In genomic region chr11:93020248-93021088, GRCh38 we compare ENCODE assay signal across 13 cellular contexts. TPM values are rescaled to one million over a fixed set of nuclear protein-coding genes. Genes with fewer than 3 reads are reported as not detected.
DNase-seq lines count a peak whose midpoint lies in the region; ATAC-seq, FAIRE-seq and TF ChIP-seq lines count a peak whose summit lies in the region.
"Had no signal": no experiment of that assay in that cellular context is flagged by ENCODE, and none has a peak within 500 bp of the region (broad histone marks: within the 10 kb centered on the region; RNA-seq: fewer than 3 reads in every experiment).

No MANE protein-coding gene starts in this region.

- no peak overlapping the region for H2BK20ac ChIP-seq in H1 (ENCODE audit: low read length)

- TF ChIP-seq POLR2A in H1 (IDR thresholded peaks at IDR 0.05; ENCODE audit: control extremely low read depth in 1 of 2, low read depth in 2 of 2, low read length in 2 of 2): no peak

- no peak overlapping the region for H2BK12ac ChIP-seq in H1 (ENCODE audit: low read depth, low read length)

- H3K27me3 Mint-ChIP-seq in GM23338 (ENCODE audit: insufficient read depth, low read depth, poor library complexity): peaks cover under 1% of the 10 kb centered on the region
- no peaks in the 10 kb centered on the region for H3K27me3 Mint-ChIP-seq in osteocyte (ENCODE audit: unreplicated experiment)

- 0 out of 2 replicates have a peak overlapping the region, but pooled peaks have one; percentile 34 for H3K18ac ChIP-seq in H1 (ENCODE audit: extremely low read depth, low read length)

- H3K36me3 ChIP-seq in GM23338 (ENCODE audit: insufficient read depth) (no peaks in the 10 kb centered on the region), H1 (ENCODE audit: control insufficient read depth in 2 of 4, insufficient read depth in 4 of 4, low read length in 3 of 4) (no peaks in the 10 kb centered on the region), HAP-1 (replicated peaks) (no peaks in the 10 kb centered on the region)
- H3K36me3 ChIP-seq: colonic mucosa, suprapubic skin had no signal

- H3K23ac ChIP-seq in H1 (ENCODE audit: insufficient read length): no peak overlapping the region

- no peaks in the 10 kb centered on the region for H3K9me2 ChIP-seq in GM23338 (ENCODE audit: insufficient read depth)

- no peak; the same call in 2 of the 3 replicates for ATAC-seq in GM23338
- no peak for ATAC-seq in GM21737 (IDR thresholded peaks at IDR 0.05; ENCODE audit: unreplicated experiment)
- no peak for ATAC-seq in HG02642 (IDR thresholded peaks at IDR 0.05; ENCODE audit: poor library complexity, unreplicated experiment)
- ATAC-seq: left lobe of liver had no signal

- TF ChIP-seq RAD21 in H1 (IDR thresholded peaks at IDR 0.05 in 1 of 2, conservative IDR thresholded peaks at IDR 0.05 in 1 of 2; ENCODE audit: low read depth in 2 of 2, low read length in 2 of 2): no peak

- H3K27ac ChIP-seq in GM23338 (ENCODE audit: low read depth) (no peak overlapping the region), H1 (ENCODE audit: low read depth, low read length) (no peak overlapping the region)
- H3K27ac ChIP-seq: colonic mucosa, suprapubic skin had no signal

- no peak for TF ChIP-seq EP300 in H1 (IDR thresholded peaks at IDR 0.05; ENCODE audit: borderline replicate concordance in 1 of 2, low read depth in 2 of 2, low read length in 2 of 2)

- no peak overlapping the region for H3K56ac ChIP-seq in H1 (replicated peaks; ENCODE audit: insufficient read length, low read depth, low read length)

- H3K4me2 ChIP-seq in GM23338 (no peak overlapping the region), H1 (ENCODE audit: insufficient read depth in 1 of 2, low read depth in 2 of 2, low read length in 2 of 2) (no peak overlapping the region)

- no peaks in the 10 kb centered on the region for H3K4me1 ChIP-seq in GM23338 (ENCODE audit: insufficient read depth)
- no peaks in the 10 kb centered on the region for H3K4me1 ChIP-seq in H1 (replicated peaks in 1 of 4; ENCODE audit: control insufficient read depth in 3 of 4, insufficient read depth in 4 of 4, low read length in 3 of 4)
- H3K4me1 ChIP-seq in HAP-1: no peaks in the 10 kb centered on the region
- H3K4me1 ChIP-seq: colonic mucosa had no signal

- H3K9me3 ChIP-seq in H1 (ENCODE audit: insufficient read depth in 2 of 2, low read depth in 1 of 2, low read length in 1 of 2) (peaks cover 4 to 12% of the 10 kb centered on the region in 2 experiments; a peak in 2 of 4 replicates), HAP-1 (no peaks in the 10 kb centered on the region)
- H3K9me3 ChIP-seq: colonic mucosa, suprapubic skin had no signal

- no peak overlapping the region for H3K27ac Mint-ChIP-seq in GM23338
- peak overlapping the region; percentile 98 for H3K27ac Mint-ChIP-seq in osteocyte (ENCODE audit: unreplicated experiment)

- in situ Hi-C loops in HAP-1 (cut with MboI; ENCODE audit: low sequenced_read_pairs): no loop called here

- POLR2A ChIA-PET in H1 (lab: Charles Lee; ENCODE audit: partially characterized antibody): no interaction called here

- no peaks in the 10 kb centered on the region for H3K23me2 ChIP-seq in H1 (ENCODE audit: low read depth, low read length)

- H2BK5ac ChIP-seq in H1 (ENCODE audit: low read depth, low read length): no peak overlapping the region

- H2AFZ ChIP-seq in GM23338 (peak overlapping the region; percentile 61), H1 (ENCODE audit: low read length) (peak overlapping the region; percentile 45; the same call in 1 of the 2 replicates)

- H3K4me1 Mint-ChIP-seq in GM23338 (0 out of 3 replicates have a peak, but pooled peaks cover 6% of the 10 kb centered on the region), osteocyte (ENCODE audit: unreplicated experiment) (peaks cover 31% of the 10 kb centered on the region)

- DNase-seq in GM23338 (ENCODE audit: low spot score) (no peak), NCI-H69 (lab: John Stamatoyannopoulos, UW) (peak; percentile 92), H1 (ENCODE audit: low read depth in 1 of 2, low spot score in 2 of 2) (no peak), osteocyte (ENCODE audit: extremely low spot score, unreplicated experiment) (no peak), HAP-1 (ENCODE audit: low spot score in 2 of 2) (no peak)
- DNase-seq in stimulated activated CD4-positive, alpha-beta T cell treated with anti-CD3 and anti-CD28 coated beads, Interleukin-15, amount 100 ng/mL, for 24 hours: no peak
- DNase-seq: activated CD8-positive, alpha-beta memory T cell treated with anti-CD3 and anti-CD28 coated beads for 24 hours; colonic mucosa; RPMI8226 had no signal

- H4K91ac ChIP-seq in H1 (replicated peaks; ENCODE audit: insufficient read length, low read length): no peak overlapping the region

- H3K79me2 ChIP-seq in GM23338 (replicated peaks; ENCODE audit: insufficient read depth): no peaks in the 10 kb centered on the region
- H3K79me2 ChIP-seq in H1 (ENCODE audit: control insufficient read depth in 1 of 2, insufficient read depth in 2 of 2, low read length in 2 of 2): no peaks in the 10 kb centered on the region

- H3K9me3 Mint-ChIP-seq in GM23338: peaks cover 26% of the 10 kb centered on the region
- H3K9me3 Mint-ChIP-seq in osteocyte (ENCODE audit: unreplicated experiment): peaks cover 15% of the 10 kb centered on the region

- no peak overlapping the region for H3K9ac ChIP-seq in H1 (replicated peaks in 1 of 4; ENCODE audit: extremely low read depth in 1 of 4, low read depth in 3 of 4, low read length in 3 of 4)

- no peaks in the 10 kb centered on the region for H3K79me1 ChIP-seq in H1 (ENCODE audit: low read depth, low read length)

- no peak overlapping the region for H2BK15ac ChIP-seq in H1 (ENCODE audit: low read length)

- H3K36me3 Mint-ChIP-seq in GM23338 (ENCODE audit: low read depth) (peaks cover 13% of the 10 kb centered on the region; the same call in 1 of the 3 replicates), osteocyte (ENCODE audit: unreplicated experiment) (peaks cover 4% of the 10 kb centered on the region)

- no peak overlapping the region for H4K5ac ChIP-seq in H1 (ENCODE audit: insufficient read length, low read depth, low read length)

- no peaks in the 10 kb centered on the region for H3F3A ChIP-seq in GM23338 (replicated peaks; ENCODE audit: low read depth)

- H3K4me3 Mint-ChIP-seq in GM23338 (no peak overlapping the region), osteocyte (ENCODE audit: unreplicated experiment) (peak overlapping the region; percentile 59)

- no peak overlapping the region for H2BK120ac ChIP-seq in H1 (replicated peaks; ENCODE audit: low read depth, low read length)

- no peak overlapping the region for H4K8ac ChIP-seq in H1 (ENCODE audit: extremely low read depth, insufficient read depth, low read length)

- no peak overlapping the region for H3K4me3 ChIP-seq in GM23338
- no peak overlapping the region for H3K4me3 ChIP-seq in H1 (ENCODE audit: extremely low read depth in 1 of 4, insufficient read depth in 2 of 4, low read depth in 3 of 4, low read length in 4 of 4)
- H3K4me3 ChIP-seq in HAP-1: no peak overlapping the region
- H3K4me3 ChIP-seq: colonic mucosa, suprapubic skin had no signal

- H3K14ac ChIP-seq in H1 (ENCODE audit: insufficient read length): no peak overlapping the region

- no peaks in the 10 kb centered on the region for H3K27me3 ChIP-seq in GM23338 (ENCODE audit: insufficient read depth)
- no peaks in the 10 kb centered on the region for H3K27me3 ChIP-seq in H1 (replicated peaks in 1 of 4; ENCODE audit: control insufficient read depth in 3 of 4, extremely low read depth in 1 of 4, insufficient read depth in 3 of 4, low read length in 3 of 4)
- H3K27me3 ChIP-seq in HAP-1 (ENCODE audit: low read depth): no peaks in the 10 kb centered on the region
- H3K27me3 ChIP-seq: colonic mucosa, suprapubic skin had no signal

- H3K4ac ChIP-seq in H1 (replicated peaks; ENCODE audit: insufficient read length, low read depth, low read length): no peak overlapping the region

- 83% methylated on average over 3 of the region's 5 CpGs; no CpG with 5 or more reads in 1 of the 2 experiments for WGBS in H1 (ENCODE audit: extremely low coverage in 1 of 2, insufficient coverage in 1 of 2, insufficient read length in 1 of 2, insufficient replicate concordance in 2 of 2, low coverage in 1 of 2, low lambda C conversion rate in 2 of 2, missing lambda C conversion rate in 1 of 2), 2 experiments

- TF ChIP-seq CTCF in GM23338 (conservative IDR thresholded peaks at IDR 0.05; ENCODE audit: low read depth in 2 of 2): no peak
- no peak for TF ChIP-seq CTCF in H1 (IDR thresholded peaks at IDR 0.05; ENCODE audit: control extremely low read depth in 1 of 3, insufficient read depth in 1 of 3, low read depth in 1 of 3, low read length in 3 of 3)
- TF ChIP-seq CTCF in osteocyte (IDR thresholded peaks at IDR 0.05): no peak

- H4K20me1 ChIP-seq in GM23338 (replicated peaks; ENCODE audit: insufficient read depth): no peaks in the 10 kb centered on the region
- no peaks in the 10 kb centered on the region for H4K20me1 ChIP-seq in H1 (replicated peaks in 1 of 2; ENCODE audit: control insufficient read depth in 1 of 2, insufficient read depth in 2 of 2, low read length in 2 of 2)

- no peak overlapping the region for H2AK5ac ChIP-seq in H1 (ENCODE audit: low read depth, low read length)

- FAIRE-seq in H1 (lab: Jason Lieb, UNC): no peak

- CTCF ChIA-PET in H1 (lab: Charles Lee; ENCODE audit: partially characterized antibody): interaction anchor here (0.6 to 2.1 kb wide), 4 partner anchors 19 to 176 kb away, joined by 3 to 7 read pairs (median 4); no protein-coding TSS in a partner anchor

TF ChIP-seq in GM23338, 12 proteins besides CTCF, POLR2A, EP300 and RAD21 (continues in another document):
- TF ChIP-seq NANOG (IDR thresholded peaks at IDR 0.05; ENCODE audit: borderline replicate concordance) (no peak), JUNB (IDR thresholded peaks at IDR 0.05; ENCODE audit: unreplicated experiment) (no peak), EZH2 (IDR thresholded peaks at IDR 0.05; ENCODE audit: low read depth, unreplicated experiment) (no peak)

TF ChIP-seq in H1, 55 proteins besides CTCF, POLR2A, EP300 and RAD21 (continues in another document):
- TF ChIP-seq JUN (IDR thresholded peaks at IDR 0.05; ENCODE audit: low read depth, low read length) (no peak), SIX5 (IDR thresholded peaks at IDR 0.05; ENCODE audit: low read depth, low read length) (no peak), SP1 (IDR thresholded peaks at IDR 0.05; ENCODE audit: low read depth, low read length) (no peak), CHD1 (IDR thresholded peaks at IDR 0.05; ENCODE audit: low read depth, low read length) (no peak)

RNA-seq across cellular contexts. Expression of gene MTNR1B, which starts 51.0 kb away (rescaled TPM):
- total RNA-seq in GM23338 (2014; rRNA removed; shearing (Covaris generic)): not detected in 2 replicates
- not detected in 2 replicates for polyA plus RNA-seq in GM23338 (2016; fragmentation: Nextera tagmentation; extraction: Ambion mirVana)
- not detected in 2 replicates for total RNA-seq in H1 (2021; fragmentation: NEBNext Ultra II Directional; extraction: Animal tissue kit (Norgen Biotek cat#: 25700))
- polyA plus RNA-seq in H1 (2011; rRNA removed): 0.08 and 0.22 TPM in 2 replicates
- not detected for polyA plus RNA-seq in H1 (2011; cell fraction: cytosol; rRNA removed)
- 0.19 TPM for polyA plus RNA-seq in H1 (2011; cell fraction: nucleus; rRNA removed)
- polyA plus RNA-seq in H1 (2012, experiment 1 of 2): 0.15 TPM in 1 of 4 replicates, not detected in the others
- polyA plus RNA-seq in H1 (2012, experiment 2 of 2): not detected
- not detected for polyA plus RNA-seq in H1 (2013, experiment 1 of 2)
- not detected for polyA plus RNA-seq in H1 (2013, experiment 2 of 2)
- 0.15 and 0.44 TPM in 2 replicates for polyA minus RNA-seq in H1 (2011; rRNA and poly(A)+ RNA removed)
- not detected for polyA minus RNA-seq in H1 (2011; cell fraction: cytosol; rRNA and poly(A)+ RNA removed)
- polyA minus RNA-seq in H1 (2011; cell fraction: nucleus; rRNA and poly(A)+ RNA removed): not detected
- total RNA-seq in osteocyte: 0.89 and 0.94 TPM in 2 replicates
- total RNA-seq: colonic mucosa, left lobe of liver, suprapubic skin had no signal
